Comparison of ENCODE assay signal across 8 cellular contexts in the genomic region with DNA sequence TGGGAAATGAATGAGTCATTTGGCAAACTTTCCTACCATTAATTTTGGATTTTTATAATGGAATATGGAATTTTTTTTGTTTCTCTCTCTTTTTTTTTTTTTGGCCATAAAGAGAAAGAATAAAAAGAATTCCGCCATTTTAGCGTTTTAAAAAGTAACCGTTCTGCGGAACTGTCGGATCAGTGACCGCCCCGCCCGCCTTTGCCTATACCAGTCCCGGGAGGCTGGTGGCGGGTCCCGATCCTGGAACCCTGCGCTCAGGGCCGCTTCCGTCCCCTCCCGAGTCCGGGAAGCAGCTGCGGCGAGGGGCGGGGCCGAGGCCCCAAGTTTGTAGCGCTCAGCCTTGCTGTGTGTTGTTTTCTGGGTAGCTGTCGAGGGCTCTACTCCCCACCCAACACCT. TPM values are rescaled to one million over a fixed set of nuclear protein-coding genes. Genes with fewer than 3 reads are reported as not detected.
A peak's percentile ranks its signal among the peaks of the same experiment; 100 is the strongest.
DNase-seq lines count a peak whose midpoint lies in the region; ATAC-seq and TF ChIP-seq lines count a peak whose summit lies in the region.

No MANE protein-coding gene starts in this region.

- H3K36me3 Mint-ChIP-seq in HFFc6 (ENCODE audit: low read depth) = no peaks in the 10 kb centered on the region

- H3K27me3 Mint-ChIP-seq in HFFc6 (ENCODE audit: insufficient read depth) = peaks cover 35% of the 10 kb centered on the region

- peak; percentile 35 for ATAC-seq in mucosa of descending colon
- no peak for ATAC-seq in HG03469 (IDR thresholded peaks at IDR 0.05; ENCODE audit: unreplicated experiment)
- no peak for ATAC-seq in GM21529 (IDR thresholded peaks at IDR 0.05; ENCODE audit: unreplicated experiment)
- ATAC-seq in GM21423 (IDR thresholded peaks at IDR 0.05; ENCODE audit: unreplicated experiment) = no peak

- peak overlapping the region; percentile 74 for H3K4me3 Mint-ChIP-seq in HFFc6

- TF ChIP-seq CTCF in HFFc6 (IDR thresholded peaks at IDR 0.05) (no peak), choroid plexus epithelial cell (conservative IDR thresholded peaks at IDR 0.05; ENCODE audit: low read depth, low read length) (no peak), mucosa of descending colon (IDR thresholded peaks at IDR 0.05) (no peak)

- H3K9me3 ChIP-seq in mucosa of descending colon = no peaks in the 10 kb centered on the region

- intact Hi-C loops in mucosa of descending colon (cut with DNase I, micrococcal nuclease) = no loop called here

- H3K27ac Mint-ChIP-seq in HFFc6 = no peak overlapping the region

- H3K36me3 ChIP-seq in mucosa of descending colon (ENCODE audit: low read depth) = no peaks in the 10 kb centered on the region

- peak; percentile 52 for DNase-seq in 8988T
- DNase-seq in HFFc6 = no peak
- DNase-seq in choroid plexus epithelial cell (ENCODE audit: low read depth) = no peak
- DNase-seq in mucosa of descending colon = peak in 2 of 3 donors; percentile 7 to 43
- no peak for DNase-seq in COR-L47 (lab: John Stamatoyannopoulos, UW)

- no peaks in the 10 kb centered on the region for H3K4me1 Mint-ChIP-seq in HFFc6 (ENCODE audit: low read depth)

- no peaks in the 10 kb centered on the region for H3K9me3 Mint-ChIP-seq in HFFc6

- H3K4me3 ChIP-seq in choroid plexus epithelial cell (ENCODE audit: low read depth, low read length) = peak overlapping the region; percentile 71
- H3K4me3 ChIP-seq in mucosa of descending colon = no peak overlapping the region

- no peaks in the 10 kb centered on the region for H3K4me1 ChIP-seq in mucosa of descending colon (ENCODE audit: low read depth)

RNA-seq across cellular contexts. Expression of gene L3MBTL1, which starts 0.6 kb away (rescaled TPM):
- total RNA-seq in HFFc6 (2021; fragmentation: NEBNext Ultra II Directional; extraction: Animal tissue kit (Norgen Biotek cat#: 25700)) = 1 to 10 TPM; 1.8 to 2.9 (median 2.3) TPM
- total RNA-seq in mucosa of descending colon = 10 to 100 TPM in 2 of 3 donors, 1 to 10 TPM in 1; 6.4 to 13.1 (median 10.7) TPM

RNA-seq across cellular contexts. Expression of gene SRSF6, which starts 50.4 kb away (rescaled TPM):
- 100 to 1,000 TPM; 141 to 157 (median 148) TPM for total RNA-seq in HFFc6 (2021; fragmentation: NEBNext Ultra II Directional; extraction: Animal tissue kit (Norgen Biotek cat#: 25700))
- 100 to 1,000 TPM; 106 to 145 (median 108) TPM for total RNA-seq in mucosa of descending colon

RNA-seq across cellular contexts. Expression of gene SGK2, which starts 50.7 kb away (rescaled TPM):
- total RNA-seq in HFFc6 (2021; fragmentation: NEBNext Ultra II Directional; extraction: Animal tissue kit (Norgen Biotek cat#: 25700)) = under 1 TPM in 1 of 6 experiments, not detected in 5; 0.09 TPM
- 100 to 1,000 TPM in 2 of 3 donors, 10 to 100 TPM in 1; 60.4 to 207 (median 125) TPM for total RNA-seq in mucosa of descending colon

Comparison
In these comparisons a context has a peak if more than half of its experiments do, and no peak if none do; other contexts are left out.
1. DNase-seq: peak in 8988T (single experiment) and mucosa of descending colon (2 of 3); none in HFFc6 (single experiment), choroid plexus epithelial cell (single experiment) and COR-L47 (single experiment).
2. RNA of gene SGK2, which starts 50.7 kb away (total RNA-seq): 60.4 to 207 TPM in mucosa of descending colon; 0.09 TPM in HFFc6; every median in the first group is over 10 times any median in the second.